ENCODE assay signal across 23 cellular contexts in genomic region chr12:46788247-46788887, GRCh38. TPM values are rescaled to one million over a fixed set of nuclear protein-coding genes. Genes with fewer than 3 reads are reported as not detected.
A peak's percentile ranks its signal among the peaks of the same experiment; 100 is the strongest.
DNase-seq lines count a peak whose midpoint lies in the region; ATAC-seq, FAIRE-seq and TF ChIP-seq lines count a peak whose summit lies in the region.
"Had no signal": no experiment of that assay in that cellular context is flagged by ENCODE, and none has a peak within 500 bp of the region (broad histone marks: within the 10 kb centered on the region; RNA-seq: fewer than 3 reads in every experiment).

No MANE protein-coding gene starts in this region.

- no peak for TF ChIP-seq CTCF in HFFc6 (IDR thresholded peaks at IDR 0.05)
- no peak for TF ChIP-seq CTCF in fibroblast of mammary gland (conservative IDR thresholded peaks at IDR 0.05; ENCODE audit: control insufficient read depth, insufficient read depth, low read depth, low read length)
- no peak for TF ChIP-seq CTCF in pancreas (IDR thresholded peaks at IDR 0.05)

- H3K4me3 Mint-ChIP-seq in HFFc6 = 0 out of 2 replicates have a peak overlapping the region, but pooled peaks have one; percentile 25
- H3K4me3 Mint-ChIP-seq in naive thymus-derived CD8-positive, alpha-beta T cell = no peak overlapping the region
- H3K4me3 Mint-ChIP-seq: immature natural killer cell had no signal

- POLR2A ChIA-PET in naive thymus-derived CD8-positive, alpha-beta T cell (lab: Charles Lee) = no interaction called here

- peaks cover 19% of the 10 kb centered on the region for H3K36me3 Mint-ChIP-seq in HFFc6 (ENCODE audit: low read depth)
- no peaks in the 10 kb centered on the region for H3K36me3 Mint-ChIP-seq in naive thymus-derived CD8-positive, alpha-beta T cell
- H3K36me3 Mint-ChIP-seq: immature natural killer cell had no signal

- peak; percentile 12 for DNase-seq in HFFc6
- peak; percentile 61 for DNase-seq in amniotic epithelial cell (ENCODE audit: low read depth)
- peak; percentile 39 for DNase-seq in fibroblast of mammary gland (ENCODE audit: low read depth)
- DNase-seq in pancreas = peak in 1 of 6 donors; percentile 48
- no peak for DNase-seq in CD1c-positive myeloid dendritic cell (ENCODE audit: extremely low spot score)
- DNase-seq in sciatic nerve (ENCODE audit: low spot score) = no peak
- no peak for DNase-seq in naive thymus-derived CD8-positive, alpha-beta T cell
- DNase-seq: activated CD4-positive, alpha-beta T cell treated with anti-CD3 and anti-CD28 coated beads, Interleukin-2, amount 50 U/mL, for 48 hours; activated T-cell treated with anti-CD3 and anti-CD28 coated beads, Interleukin-2, amount 50 U/mL, for 48 hours; amniotic stem cell; DMS79 treated with DMSO at 0.1 percent for 48 hours; glutamatergic neuron; GM23248; immature natural killer cell; mesendoderm; MG63; NCI-H1930; PC-3; sigmoid colon; stimulated activated CD4-positive, alpha-beta T cell treated with anti-CD3 and anti-CD28 coated beads, Interleukin-4, amount 100 ng/mL, for 24 hours had no signal

- H3K27me3 ChIP-seq in pancreas = no peaks in the 10 kb centered on the region
- H3K27me3 ChIP-seq: MG63, sigmoid colon had no signal

- no peak for FAIRE-seq in pancreas (lab: Jason Lieb, UNC)
- FAIRE-seq: HTR-8/SVneo, TTC549 had no signal

- peak overlapping the region; percentile 70 for H3K27ac Mint-ChIP-seq in HFFc6
- H3K27ac Mint-ChIP-seq in naive thymus-derived CD8-positive, alpha-beta T cell = no peak overlapping the region
- H3K27ac Mint-ChIP-seq: immature natural killer cell had no signal

- no peaks in the 10 kb centered on the region for H3K36me3 ChIP-seq in pancreas
- H3K36me3 ChIP-seq: MG63, sigmoid colon, thoracic aorta had no signal

- peak overlapping the region in 2 of 4 donors; percentile 53 to 65 for H3K27ac ChIP-seq in pancreas
- H3K27ac ChIP-seq: sigmoid colon, thoracic aorta had no signal

- intact Hi-C loops in pancreas (cut with DNase I) (no loop called here), sciatic nerve (cut with DNase I) (no loop called here)

- no peaks in the 10 kb centered on the region for H3K9me3 ChIP-seq in pancreas
- H3K9me3 ChIP-seq: MG63, sigmoid colon, thoracic aorta had no signal

- WGBS in pancreas, 2 donors = 53 to 68% methylated on average over 4 of the region's 4 CpGs

- ATAC-seq in pancreas = peak in 3 of 4 donors; percentile 68 to 94 (median 93)
- no peak for ATAC-seq in sciatic nerve
- ATAC-seq in naive thymus-derived CD8-positive, alpha-beta T cell = no peak
- ATAC-seq: PC-3 had no signal

- peaks cover 2% of the 10 kb centered on the region; the same call in 1 of the 2 replicates for H3K27me3 Mint-ChIP-seq in HFFc6 (ENCODE audit: insufficient read depth)
- peaks cover 0 to 10% (median 3%) of the 10 kb centered on the region in 5 donors for H3K27me3 Mint-ChIP-seq in naive thymus-derived CD8-positive, alpha-beta T cell

- peaks cover 0 to 13% (median 12%) of the 10 kb centered on the region in 3 donors for H3K4me1 ChIP-seq in pancreas

- H3K4me3 ChIP-seq in fibroblast of mammary gland (ENCODE audit: control insufficient read depth, low read depth, low read length) = no peak overlapping the region
- no peak overlapping the region for H3K4me3 ChIP-seq in pancreas
- H3K4me3 ChIP-seq: GM23248, MG63, sigmoid colon, thoracic aorta had no signal

- no peaks in the 10 kb centered on the region for H3K9me3 Mint-ChIP-seq in HFFc6
- H3K9me3 Mint-ChIP-seq in naive thymus-derived CD8-positive, alpha-beta T cell = peaks cover 0 to 5% (median 0%) of the 10 kb centered on the region in 9 donors

- peaks cover 66% of the 10 kb centered on the region for H3K4me1 Mint-ChIP-seq in HFFc6 (ENCODE audit: low read depth)
- H3K4me1 Mint-ChIP-seq in naive thymus-derived CD8-positive, alpha-beta T cell = no peaks in the 10 kb centered on the region
- H3K4me1 Mint-ChIP-seq: immature natural killer cell had no signal

RNA-seq across cellular contexts. Expression of gene SLC38A4, which starts 37.4 kb away (rescaled TPM):
- 10 to 100 TPM in 5 of 6 experiments, 1 to 10 TPM in 1; 8.5 to 14.2 (median 10.7) TPM for total RNA-seq in HFFc6 (2021; fragmentation: NEBNext Ultra II Directional; extraction: Animal tissue kit (Norgen Biotek cat#: 25700))
- total RNA-seq in pancreas (1 to 10 TPM; 2.1 to 8.8 (median 5.2) TPM), sciatic nerve (0.31 TPM)
- 10 to 100 TPM in 1 of 2 donors, 1 to 10 TPM in 1; 6.7 to 15.9 TPM for polyA plus RNA-seq in pancreas
- not detected for total RNA-seq in naive thymus-derived CD8-positive, alpha-beta T cell
- not detected for polyA plus RNA-seq in naive thymus-derived CD8-positive, alpha-beta T cell
- total RNA-seq: PC-3 had no signal
- polyA plus RNA-seq: immature natural killer cell had no signal

Comparison
In these comparisons a context has a peak if more than half of its experiments do, and no peak if none do; other contexts are left out.
1. DNase-seq: peak in HFFc6 (single experiment), amniotic epithelial cell (single experiment) and fibroblast of mammary gland (single experiment); none in CD1c-positive myeloid dendritic cell (single experiment), sciatic nerve (single experiment) and naive thymus-derived CD8-positive, alpha-beta T cell (0 of 10).
2. ATAC-seq: peak in pancreas (3 of 4); none in sciatic nerve (single experiment) and naive thymus-derived CD8-positive, alpha-beta T cell (0 of 2).